In genomic region chr2:21030983-21031968, GRCh38 we compare ENCODE assay signal across 1 cellular context.
A peak's percentile ranks its signal among the peaks of the same experiment; 100 is the strongest.
TF ChIP-seq lines count a peak whose summit lies in the region.

No MANE protein-coding gene starts in this region.

TF ChIP-seq in HepG2, 621 proteins besides CTCF, POLR2A, EP300 and RAD21 (continued from another document and continues in another):
- TF ChIP-seq ZKSCAN1 (IDR thresholded peaks at IDR 0.05; ENCODE audit: low read length) (no peak), ZMYM2 (CRISPR knock-in tag; IDR thresholded peaks at IDR 0.05) (no peak), SMARCC2 (IDR thresholded peaks at IDR 0.05) (no peak), U2AF1 (optimal IDR thresholded peaks at IDR 0.05; ENCODE audit: low read depth, low read length) (no peak), ZNF652 (CRISPR knock-in tag; IDR thresholded peaks at IDR 0.05; ENCODE audit: borderline replicate concordance, low read depth) (peak; percentile 9; the same call in 1 of the 2 replicates), NFIB (CRISPR knock-in tag; IDR thresholded peaks at IDR 0.05; ENCODE audit: borderline replicate concordance) (no peak), AKNA (CRISPR knock-in tag; IDR thresholded peaks at IDR 0.05; ENCODE audit: borderline replicate concordance) (no peak), ZNF737 (CRISPR knock-in tag; IDR thresholded peaks at IDR 0.05; ENCODE audit: borderline replicate concordance) (no peak), SOX5 (CRISPR knock-in tag; IDR thresholded peaks at IDR 0.05; ENCODE audit: borderline replicate concordance) (no peak), NCOA1 (CRISPR knock-in tag; IDR thresholded peaks at IDR 0.05) (no peak), TARDBP (CRISPR knock-in tag; IDR thresholded peaks at IDR 0.05) (0 out of 2 replicates have a peak, but pooled peaks have one; percentile 46), HNRNPUL1 (IDR thresholded peaks at IDR 0.05; ENCODE audit: low read depth, low read length) (no peak), REPIN1 (CRISPR knock-in tag; IDR thresholded peaks at IDR 0.05; ENCODE audit: borderline replicate concordance, low read depth) (0 out of 2 replicates have a peak, but pooled peaks have one; percentile 28), SP1 (IDR thresholded peaks at IDR 0.05) (no peak), SP1 (CRISPR knock-in tag; IDR thresholded peaks at IDR 0.05) (no peak), ZBTB49 (CRISPR knock-in tag; IDR thresholded peaks at IDR 0.05; ENCODE audit: borderline replicate concordance) (no peak), PLSCR1 (CRISPR knock-in tag; IDR thresholded peaks at IDR 0.05; ENCODE audit: borderline replicate concordance) (no peak), CHD4 (IDR thresholded peaks at IDR 0.05; ENCODE audit: borderline replicate concordance, low read length) (no peak), NR1H2 (CRISPR knock-in tag; IDR thresholded peaks at IDR 0.05; ENCODE audit: borderline replicate concordance, low read depth) (no peak), ZBTB34 (CRISPR knock-in tag; IDR thresholded peaks at IDR 0.05) (0 out of 2 replicates have a peak, but pooled peaks have one; percentile 28), NKX3-1 (CRISPR knock-in tag; IDR thresholded peaks at IDR 0.05) (no peak), NR0B2 (CRISPR knock-in tag; IDR thresholded peaks at IDR 0.05) (no peak), RBFOX2 (IDR thresholded peaks at IDR 0.05; ENCODE audit: low read depth, low read length) (peak; percentile 82), ZNF598 (CRISPR knock-in tag; IDR thresholded peaks at IDR 0.05; ENCODE audit: borderline replicate concordance) (no peak), POLR2AphosphoS5 (IDR thresholded peaks at IDR 0.05; ENCODE audit: low read depth, low read length) (peak; percentile 78; the same call in 1 of the 2 replicates), ZC3H13 (CRISPR knock-in tag; IDR thresholded peaks at IDR 0.05) (0 out of 2 replicates have a peak, but pooled peaks have one; percentile 5), MATR3 (CRISPR knock-in tag; IDR thresholded peaks at IDR 0.05) (no peak), ZFP36L1 (CRISPR knock-in tag; IDR thresholded peaks at IDR 0.05) (no peak), KLF15 (CRISPR knock-in tag; IDR thresholded peaks at IDR 0.05; ENCODE audit: borderline replicate concordance) (no peak), HOXA9 (CRISPR knock-in tag; IDR thresholded peaks at IDR 0.05; ENCODE audit: borderline replicate concordance) (0 out of 2 replicates have a peak, but pooled peaks have one; percentile 56), SP4 (CRISPR knock-in tag; IDR thresholded peaks at IDR 0.05) (no peak), DRAP1 (CRISPR knock-in tag; IDR thresholded peaks at IDR 0.05) (no peak), ZNF557 (CRISPR knock-in tag; IDR thresholded peaks at IDR 0.05) (no peak), PAF1 (CRISPR knock-in tag; IDR thresholded peaks at IDR 0.05) (peak; percentile 55; the same call in 1 of the 2 replicates), SYNCRIP (IDR thresholded peaks at IDR 0.05; ENCODE audit: insufficient read depth, low read depth, low read length) (no peak), ZSCAN5A (CRISPR knock-in tag; IDR thresholded peaks at IDR 0.05; ENCODE audit: borderline replicate concordance) (0 out of 2 replicates have a peak, but pooled peaks have one; percentile 34), SETDB1 (CRISPR knock-in tag; IDR thresholded peaks at IDR 0.05; ENCODE audit: borderline replicate concordance) (no peak), ZFYVE20 (CRISPR knock-in tag; IDR thresholded peaks at IDR 0.05; ENCODE audit: borderline replicate concordance, low read depth) (no peak), ZNF547 (CRISPR knock-in tag; IDR thresholded peaks at IDR 0.05) (no peak), ZNF772 (CRISPR knock-in tag; IDR thresholded peaks at IDR 0.05) (no peak), ZFY (CRISPR knock-in tag; IDR thresholded peaks at IDR 0.05) (no peak), MIER3 (CRISPR knock-in tag; IDR thresholded peaks at IDR 0.05; ENCODE audit: borderline replicate concordance) (no peak), NR2F1 (CRISPR knock-in tag; IDR thresholded peaks at IDR 0.05) (no peak), RBAK (CRISPR knock-in tag; IDR thresholded peaks at IDR 0.05) (no peak), FUBP1 (CRISPR knock-in tag; IDR thresholded peaks at IDR 0.05; ENCODE audit: borderline replicate concordance) (no peak), ATF7 (IDR thresholded peaks at IDR 0.05) (no peak), ATF7 (CRISPR knock-in tag; IDR thresholded peaks at IDR 0.05) (no peak), LCORL (IDR thresholded peaks at IDR 0.05) (no peak), LCORL (CRISPR knock-in tag; IDR thresholded peaks at IDR 0.05) (no peak), KDM5B (CRISPR knock-in tag; IDR thresholded peaks at IDR 0.05; ENCODE audit: borderline replicate concordance) (no peak), ZNF770 (CRISPR knock-in tag; IDR thresholded peaks at IDR 0.05) (peak; percentile 94), ZNF136 (CRISPR knock-in tag; IDR thresholded peaks at IDR 0.05; ENCODE audit: low read depth) (no peak), ZNF780A (CRISPR knock-in tag; IDR thresholded peaks at IDR 0.05) (peak; percentile 2; the same call in 1 of the 2 replicates), ATAD3A (CRISPR knock-in tag; IDR thresholded peaks at IDR 0.05) (no peak), POLR2AphosphoS2 (IDR thresholded peaks at IDR 0.05; ENCODE audit: low read depth, low read length) (peak; percentile 97), KAT2B (IDR thresholded peaks at IDR 0.05; ENCODE audit: borderline replicate concordance, low read depth, low read length) (no peak)
